8 cellular contexts compared by ENCODE assay signal in genomic region chr1:155167166-155168104, GRCh38. TPM values are rescaled to one million over a fixed set of nuclear protein-coding genes. Genes with fewer than 3 reads are reported as not detected.
DNase-seq lines count a peak whose midpoint lies in the region; ATAC-seq and TF ChIP-seq lines count a peak whose summit lies in the region.

No MANE protein-coding gene starts in this region.

- H3K27ac ChIP-seq in left ventricle myocardium inferior (replicated peaks) (peak overlapping the region; percentile 90), psoas muscle (peak overlapping the region; percentile 55)

- TF ChIP-seq CTCF in left ventricle myocardium inferior (IDR thresholded peaks at IDR 0.05; ENCODE audit: borderline replicate concordance) = peak; percentile 86
- peak; percentile 86 for TF ChIP-seq CTCF in psoas muscle (IDR thresholded peaks at IDR 0.05)

- no peaks in the 10 kb centered on the region for H3K9me3 ChIP-seq in T-helper 17 cell (ENCODE audit: control insufficient read depth, low read length, poor library complexity, severe bottlenecking)
- peaks cover 7% of the 10 kb centered on the region for H3K9me3 ChIP-seq in left ventricle myocardium inferior (replicated peaks)
- no peaks in the 10 kb centered on the region for H3K9me3 ChIP-seq in psoas muscle

- H3K4me3 ChIP-seq in left ventricle myocardium inferior (peak overlapping the region; percentile 47), psoas muscle (peak overlapping the region; percentile 12)

- peak; percentile 85 for DNase-seq in AG08396 (ENCODE audit: low spot score)
- peak; percentile 69 to 73 for DNase-seq in NCI-H187 (lab: John Stamatoyannopoulos, UW)
- peak; percentile 72 to 81 (median 77) for DNase-seq in T-helper 17 cell
- peak in 54 of 56 donors; percentile 24 to 96 (median 80) for DNase-seq in amygdala (lab: John Stamatoyannopoulos, UW)
- DNase-seq in left ventricle myocardium inferior = peak; percentile 90
- DNase-seq in psoas muscle = peak; percentile 90 to 94
- DNase-seq in ureter (ENCODE audit: low spot score) = peak; percentile 89

- WGBS in psoas muscle, 3 donors = 3 to 5% (median 4%) methylated on average over 23 to 28 of the region's 28 CpGs

- H3K4me1 ChIP-seq in left ventricle myocardium inferior (peaks cover 43% of the 10 kb centered on the region), psoas muscle (peaks cover 16% of the 10 kb centered on the region)

- intact Hi-C loops in left ventricle myocardium inferior (cut with micrococcal nuclease) (loop anchor here (5.0 kb wide), 1 partner anchor 75 kb away; no protein-coding TSS in a partner anchor), psoas muscle (cut with DNase I) (loop anchor here (1.0 to 5.0 kb wide), 3 partner anchors 40 to 76 kb away; partner anchors contain the start of gene EFNA1 (in 1 of the 2))

- H3K36me3 Mint-ChIP-seq in T-helper 17 cell (ENCODE audit: low read depth) = peaks cover 5% of the 10 kb centered on the region

- peak overlapping the region; percentile 78 for H3K4me3 Mint-ChIP-seq in T-helper 17 cell

- no peak overlapping the region for H3K27ac Mint-ChIP-seq in T-helper 17 cell

- H3K27me3 Mint-ChIP-seq in T-helper 17 cell = no peaks in the 10 kb centered on the region

- peaks cover 23% of the 10 kb centered on the region for H3K36me3 ChIP-seq in left ventricle myocardium inferior
- H3K36me3 ChIP-seq in psoas muscle (ENCODE audit: insufficient read depth in 1 of 2, low read depth in 1 of 2) = peaks cover 0 to 27% of the 10 kb centered on the region in 2 donors

- no peaks in the 10 kb centered on the region for H3K27me3 ChIP-seq in left ventricle myocardium inferior (ENCODE audit: low read depth)
- peaks cover 0 to 7% (median 0%) of the 10 kb centered on the region in 3 donors for H3K27me3 ChIP-seq in psoas muscle (ENCODE audit: insufficient read depth in 3 of 3, low read length in 2 of 3)

- H3K4me1 Mint-ChIP-seq in T-helper 17 cell = peaks cover 28% of the 10 kb centered on the region

- ATAC-seq in GM21526 (IDR thresholded peaks at IDR 0.05; ENCODE audit: low FRiP score, unreplicated experiment) = peak; percentile 49
- ATAC-seq in T-helper 17 cell = peak; percentile 77
- peak; percentile 77 to 88 (median 84) for ATAC-seq in psoas muscle

RNA-seq across cellular contexts. Expression of gene KRTCAP2, which starts 5.7 kb away (rescaled TPM):
- total RNA-seq in T-helper 17 cell (100 to 1,000 TPM; 110 to 127 TPM), left ventricle myocardium inferior (113 TPM), psoas muscle (100 to 1,000 TPM; 115 to 152 (median 118) TPM), ureter (293 TPM)
- polyA plus RNA-seq in psoas muscle = 100 to 1,000 TPM; 137 to 171 (median 149) TPM

RNA-seq across cellular contexts. Expression of gene TRIM46, which starts 6.2 kb away (rescaled TPM):
- total RNA-seq in T-helper 17 cell (10 to 100 TPM in 1 of 2 donors, 1 to 10 TPM in 1; 9.8 to 12.7 TPM), left ventricle myocardium inferior (0.11 TPM), psoas muscle (under 1 TPM in 2 of 4 donors, not detected in 2; 0.15 to 0.16 TPM), ureter (1.6 TPM)
- polyA plus RNA-seq in psoas muscle = under 1 TPM in 2 of 3 donors, not detected in 1; 0.03 TPM

RNA-seq across cellular contexts. Expression of gene DPM3, which starts 27.1 kb away (rescaled TPM):
- total RNA-seq in T-helper 17 cell (10 to 100 TPM; 32.1 to 36.0 TPM), left ventricle myocardium inferior (54.5 TPM), psoas muscle (10 to 100 TPM; 47.0 to 54.5 (median 50.0) TPM), ureter (75.4 TPM)
- 100 to 1,000 TPM; 110 to 123 (median 122) TPM for polyA plus RNA-seq in psoas muscle

RNA-seq across cellular contexts. Expression of gene SLC50A1, which starts 31.8 kb away (rescaled TPM):
- total RNA-seq in T-helper 17 cell (10 to 100 TPM; 25.6 to 27.8 TPM), left ventricle myocardium inferior (8.2 TPM), psoas muscle (1 to 10 TPM; 6.7 to 8.4 (median 7.8) TPM), ureter (63.4 TPM)
- polyA plus RNA-seq in psoas muscle = 10 to 100 TPM in 2 of 3 donors, 1 to 10 TPM in 1; 7.5 to 16.2 (median 10.8) TPM

RNA-seq across cellular contexts. Expression of gene EFNA1, which starts 39.8 kb away (rescaled TPM):
- 1 to 10 TPM in 1 of 2 donors, not detected in 1; 1.0 TPM for total RNA-seq in T-helper 17 cell
- total RNA-seq in left ventricle myocardium inferior = 42.9 TPM
- 10 to 100 TPM; 11.4 to 42.6 (median 33.0) TPM for total RNA-seq in psoas muscle
- 10 to 100 TPM in 2 of 3 donors, 1 to 10 TPM in 1; 5.5 to 15.0 (median 12.4) TPM for polyA plus RNA-seq in psoas muscle
- 111 TPM for total RNA-seq in ureter

Comparison
In these comparisons a context has a peak if more than half of its experiments do, and no peak if none do; other contexts are left out.
1. Peak in every context shown above with its lines: DNase-seq, ATAC-seq, H3K4me3 ChIP-seq and H3K27ac ChIP-seq.